ENCODE assay signal across 29 cellular contexts in genomic region chr12:87152084-87152483, GRCh38.
A peak's percentile ranks its signal among the peaks of the same experiment; 100 is the strongest.
DNase-seq lines count a peak whose midpoint lies in the region; ATAC-seq, FAIRE-seq and TF ChIP-seq lines count a peak whose summit lies in the region.
"Had no signal": no experiment of that assay in that cellular context is flagged by ENCODE, and none has a peak within 500 bp of the region (broad histone marks: within the 10 kb centered on the region; RNA-seq: fewer than 3 reads in every experiment).

No MANE protein-coding gene starts in this region.

- H2AFZ ChIP-seq in GM12878 (ENCODE audit: control insufficient read depth, low read depth, low read length) (no peak overlapping the region; the same call in 1 of the 2 replicates), osteoblast (ENCODE audit: low read length) (peak overlapping the region; percentile 73)

- TF ChIP-seq CTCF in GM12878 (IDR thresholded peaks at IDR 0.05 in 2 of 3, conservative IDR thresholded peaks at IDR 0.05 in 1 of 3; ENCODE audit: control insufficient read depth in 2 of 3, extremely low read depth in 1 of 3, insufficient read depth in 1 of 3, low read depth in 3 of 3, low read length in 3 of 3): no peak
- TF ChIP-seq CTCF in heart left ventricle (IDR thresholded peaks at IDR 0.05): no peak
- no peak for TF ChIP-seq CTCF in osteoblast (IDR thresholded peaks at IDR 0.05; ENCODE audit: extremely low read depth, low read depth, low read length)

- RAD21 ChIA-PET in GM12878 (lab: Charles Lee; ENCODE audit: unreplicated experiment): no interaction called here

- ATAC-seq in Right ventricle myocardium inferior (peak; percentile 73), GM12878 (peak; percentile 46; the same call in 2 of the 3 replicates), heart left ventricle (peak; percentile 41 to 86 (median 70))
- ATAC-seq: activated T-cell treated with anti-CD3 and anti-CD28 coated beads, Interleukin-2, amount 50 U/mL, for 72 hours; HepG2; left colon had no signal

- H3K9me3 ChIP-seq in GM12878 (replicated peaks; ENCODE audit: control insufficient read depth, insufficient read depth, low read length): no peaks in the 10 kb centered on the region; the same call in 2 of the 3 replicates
- peaks cover 0 to 3% (median 0%) of the 10 kb centered on the region in 12 donors for H3K9me3 ChIP-seq in heart left ventricle
- no peaks in the 10 kb centered on the region for H3K9me3 ChIP-seq in osteoblast (ENCODE audit: low read depth, low read length)
- H3K9me3 ChIP-seq: A549, adrenal gland, testis, uterus had no signal

- CTCF ChIA-PET in GM12878 (lab: Yijun Ruan, JAX): no interaction called here

- POLR2A ChIA-PET in GM12878 (lab: Charles Lee): interaction anchor here (0.6 kb wide), 1 partner anchor 11 kb away, joined by 3 read pairs; no protein-coding TSS in a partner anchor

- TF ChIP-seq RAD21 in GM12878 (IDR thresholded peaks at IDR 0.05; ENCODE audit: insufficient read depth, low read depth, low read length): no peak

- H3K9ac ChIP-seq in GM12878 (ENCODE audit: control insufficient read depth, insufficient read depth, low read length): no peak overlapping the region

- H3K36me3 ChIP-seq in GM12878 (ENCODE audit: control insufficient read depth in 2 of 2, insufficient read depth in 2 of 2, low read length in 1 of 2) (no peaks in the 10 kb centered on the region), heart left ventricle (no peaks in the 10 kb centered on the region), osteoblast (ENCODE audit: insufficient read depth, low read length) (no peaks in the 10 kb centered on the region)
- H3K36me3 ChIP-seq: adrenal gland, brain microvascular endothelial cell, uterus had no signal

- SMC1A ChIA-PET in GM12878 (lab: Charles Lee; ENCODE audit: uncharacterized antibody, unreplicated experiment): no interaction called here

- no peak overlapping the region for H3K27ac ChIP-seq in GM12878 (ENCODE audit: control insufficient read depth, insufficient read depth)
- peak overlapping the region in 2 of 12 donors; percentile 5 to 39 for H3K27ac ChIP-seq in heart left ventricle
- no peak overlapping the region for H3K27ac ChIP-seq in osteoblast (ENCODE audit: low read depth, low read length)
- H3K27ac ChIP-seq: adrenal gland, brain microvascular endothelial cell, coronary artery, testis, uterus, VCaP had no signal

- FAIRE-seq in GM12878 (lab: Jason Lieb, UNC): no peak
- FAIRE-seq: A549, HepG2 had no signal

- in situ Hi-C loops in GM12878 (cut with MboI): no loop called here

- H3K4me3 ChIP-seq in GM12878 (no peak overlapping the region), heart left ventricle (no peak overlapping the region), osteoblast (ENCODE audit: insufficient read depth, low read length) (no peak overlapping the region)
- H3K4me3 ChIP-seq: A549, adrenal gland, coronary artery, testis, uterus had no signal

- 23% methylated on average over 2 of the region's 2 CpGs for WGBS in GM12878 (ENCODE audit: insufficient coverage, insufficient replicate concordance, low lambda C conversion rate, missing lambda C conversion rate)
- WGBS in heart left ventricle, 4 donors: 28 to 39% (median 29%) methylated on average over 2 of the region's 2 CpGs

- H3K4me1 ChIP-seq in GM12878 (ENCODE audit: control insufficient read depth, insufficient read depth, low read length) (no peaks in the 10 kb centered on the region), heart left ventricle (peaks cover 0 to 10% (median 0%) of the 10 kb centered on the region in 12 donors), osteoblast (ENCODE audit: insufficient read depth, low read length) (peaks cover 3% of the 10 kb centered on the region)
- H3K4me1 ChIP-seq: adrenal gland, testis, uterus had no signal

- BruUV-seq in GM12878 (replicated peaks; lab: Mats Ljungman, UMichigan): no TSS peak

- no peaks in the 10 kb centered on the region for H3K27me3 ChIP-seq in GM12878 (replicated peaks in 1 of 2; ENCODE audit: control insufficient read depth in 2 of 2, insufficient read depth in 2 of 2, low read length in 1 of 2)
- H3K27me3 ChIP-seq in heart left ventricle: no peaks in the 10 kb centered on the region
- no peaks in the 10 kb centered on the region for H3K27me3 ChIP-seq in osteoblast (ENCODE audit: insufficient read depth, low read length)
- H3K27me3 ChIP-seq: adrenal gland, brain microvascular endothelial cell, testis, uterus had no signal

- TF ChIP-seq EP300 in GM12878 (IDR thresholded peaks at IDR 0.05; ENCODE audit: borderline replicate concordance in 1 of 2, control insufficient read depth in 1 of 2, low read depth in 2 of 2, low read length in 2 of 2): no peak

- H4K20me1 ChIP-seq in GM12878 (ENCODE audit: control insufficient read depth, insufficient read depth): no peaks in the 10 kb centered on the region
- H4K20me1 ChIP-seq in osteoblast (ENCODE audit: insufficient read depth, low read length): no peaks in the 10 kb centered on the region

- no peaks in the 10 kb centered on the region for H3K79me2 ChIP-seq in GM12878 (ENCODE audit: control insufficient read depth, insufficient read depth, low read length)
- H3K79me2 ChIP-seq in osteoblast (ENCODE audit: insufficient read depth, low read length): no peaks in the 10 kb centered on the region

- TF ChIP-seq POLR2A in GM12878 (IDR thresholded peaks at IDR 0.05; ENCODE audit: low read depth, low read length) (no peak), heart left ventricle (IDR thresholded peaks at IDR 0.05) (no peak)

- DNase-seq in Right ventricle myocardium inferior (ENCODE audit: missing footprints) (no peak), cardiac septum (ENCODE audit: low spot score) (no peak), GM12878 (ENCODE audit: low read depth, low spot score) (no peak), heart left ventricle (no peak), osteoblast (ENCODE audit: insufficient read length, low spot score, missing footprints) (no peak), SIG-M5 (lab: John Stamatoyannopoulos, UW) (no peak), DMS79 (lab: John Stamatoyannopoulos, UW) (no peak), GF-D8 (lab: John Stamatoyannopoulos, UW) (no peak)
- DNase-seq: activated CD4-positive, alpha-beta T cell treated with anti-CD3 and anti-CD28 coated beads, Interleukin-2, amount 10 ng/mL, durations not matched to agents 24 days and 14 days; activated naive CD4-positive, alpha-beta T cell treated with Interleukin-2 at 50 U/mL for 16 hours; activated T-cell treated with anti-CD3 and anti-CD28 coated beads, Interleukin-2, amount 50 U/mL, for 72 hours; adrenal gland; brain microvascular endothelial cell; CD8-positive, alpha-beta memory T cell; DND-41; head of caudate nucleus; HFFc6; left colon; naive B cell; NCI-H1092 treated with DMSO at 0.1 percent for 48 hours; NCI-H1930; stimulated activated CD4-positive, alpha-beta T cell treated with anti-CD3 and anti-CD28 coated beads, Interleukin-4, amount 100 ng/mL, for 24 hours; stimulated activated naive CD4-positive, alpha-beta T cell; testis; uterus had no signal

- H3K4me2 ChIP-seq in GM12878 (ENCODE audit: control insufficient read depth, insufficient read depth): no peak overlapping the region
- H3K4me2 ChIP-seq in osteoblast (ENCODE audit: insufficient read depth, low read length): no peak overlapping the region
- H3K4me2 ChIP-seq: A549 had no signal

- intact Hi-C loops in Right ventricle myocardium inferior (cut with DNase I) (no loop called here), cardiac septum (cut with DNase I) (no loop called here), GM12878 (cut with micrococcal nuclease; ENCODE audit: unreplicated experiment) (no loop called here), heart left ventricle (cut with DNase I) (no loop called here)

TF ChIP-seq in GM12878, 131 proteins besides CTCF, POLR2A, EP300 and RAD21:
- TF ChIP-seq TCF12 (IDR thresholded peaks at IDR 0.05; ENCODE audit: low read depth, low read length): no peak
- no peak for TF ChIP-seq DPF2 (IDR thresholded peaks at IDR 0.05)
- no peak for TF ChIP-seq TBL1XR1 (IDR thresholded peaks at IDR 0.05; ENCODE audit: low read depth, low read length)
- TF ChIP-seq LARP7 (IDR thresholded peaks at IDR 0.05): no peak
- no peak for TF ChIP-seq ZBTB11 (CRISPR knock-in tag; IDR thresholded peaks at IDR 0.05)
- no peak for TF ChIP-seq BRCA1 (IDR thresholded peaks at IDR 0.05; ENCODE audit: low read depth, low read length)
- no peak for TF ChIP-seq CBX3 (IDR thresholded peaks at IDR 0.05; ENCODE audit: borderline replicate concordance, low read depth)
- no peak for TF ChIP-seq MYC (IDR thresholded peaks at IDR 0.05; ENCODE audit: insufficient read depth, insufficient read length, insufficient replicate concordance, low read length, severe bottlenecking)
- TF ChIP-seq CREB1 (IDR thresholded peaks at IDR 0.05; ENCODE audit: low read depth): no peak
